ENCODE assay signal across 20 cellular contexts in the genomic region with DNA sequence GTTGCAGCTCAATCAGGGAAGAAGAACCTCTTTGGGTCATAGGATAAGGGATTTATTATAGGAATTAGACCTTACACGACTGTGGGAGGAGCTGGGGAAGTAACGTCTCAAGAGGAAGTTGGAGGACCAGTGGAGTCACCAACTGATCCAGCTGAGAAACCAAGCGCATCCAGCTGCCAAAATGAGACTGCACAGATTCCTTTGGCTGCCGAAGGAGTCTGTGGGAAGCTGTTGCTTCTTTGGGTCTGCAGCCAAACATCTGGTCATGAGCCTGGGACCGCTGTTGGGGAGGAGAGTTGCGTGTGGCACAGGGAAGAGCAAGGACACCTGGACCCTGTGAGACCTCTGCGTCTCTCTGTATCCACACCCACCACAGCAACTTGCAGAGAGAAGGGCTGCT.
"Had no signal": no experiment of that assay in that cellular context is flagged by ENCODE, and none has a peak within 500 bp of the region (broad histone marks: within the 10 kb centered on the region; RNA-seq: fewer than 3 reads in every experiment).

No MANE protein-coding gene starts in this region.

- H3K36me3 Mint-ChIP-seq: activated naive CD4-positive, alpha-beta T cell treated with anti-CD3 and anti-CD28 coated beads, Interleukin-2, amount 50 U/mL, for 24 hours; naive thymus-derived CD8-positive, alpha-beta T cell had no signal

- H3K4me3 Mint-ChIP-seq: activated CD4-positive, alpha-beta T cell treated with anti-CD3 and anti-CD28 coated beads, Interleukin-2, amount 10 ng/mL, durations not matched to agents 7 days and 5 days; activated naive CD4-positive, alpha-beta T cell treated with anti-CD3 and anti-CD28 coated beads, Interleukin-2, amount 50 U/mL, for 24 hours; central memory CD8-positive, alpha-beta T cell; naive thymus-derived CD8-positive, alpha-beta T cell had no signal

- H3K27ac Mint-ChIP-seq: activated CD4-positive, alpha-beta T cell treated with anti-CD3 and anti-CD28 coated beads, Interleukin-2, amount 10 ng/mL, durations not matched to agents 7 days and 5 days; activated naive CD4-positive, alpha-beta T cell treated with anti-CD3 and anti-CD28 coated beads, Interleukin-2, amount 50 U/mL, for 24 hours; activated T-helper 2 cell treated with anti-CD3 and anti-CD28 coated beads, Interferon-gamma antibody, Interleukin-2, Interleukin-4, amounts not matched to agents 10 μg/mL and 5 μg/mL and 100 μg/mL, durations not matched to agents 14 hours and 24 hours and 36 hours; naive thymus-derived CD8-positive, alpha-beta T cell had no signal

- DNase-seq: activated CD4-positive, alpha-beta T cell treated with anti-CD3 and anti-CD28 coated beads, Interleukin-2, amount 10 ng/mL, durations not matched to agents 7 days and 5 days; activated CD4-positive, CD25-positive, alpha-beta regulatory T cell; activated CD8-positive, alpha-beta memory T cell treated with anti-CD3 and anti-CD28 coated beads for 24 hours; amniotic stem cell; body of pancreas; cortex of kidney; effector memory CD4-positive, alpha-beta T cell; head of caudate nucleus; left colon; naive thymus-derived CD8-positive, alpha-beta T cell; occipital lobe; sigmoid colon; stimulated activated CD4-positive, alpha-beta T cell treated with anti-CD3 and anti-CD28 coated beads, Interleukin-2, amount 100 ng/mL, for 24 hours; stimulated activated CD8-positive, alpha-beta memory T cell treated with anti-CD3 and anti-CD28 coated beads, Interleukin-4, amount 100 ng/mL, for 48 hours; stimulated activated naive CD8-positive, alpha-beta T cell treated with anti-CD3 and anti-CD28 coated beads, Interleukin-15, Interleukin-2, amounts not matched to agents 100 U/mL and 50 U/mL, for 24 hours; testis; upper lobe of right lung had no signal

- H3K27me3 Mint-ChIP-seq: central memory CD8-positive, alpha-beta T cell had no signal

- H3K4me1 Mint-ChIP-seq: activated CD4-positive, alpha-beta T cell treated with anti-CD3 and anti-CD28 coated beads, Interleukin-2, amount 10 ng/mL, durations not matched to agents 7 days and 5 days; activated naive CD4-positive, alpha-beta T cell treated with anti-CD3 and anti-CD28 coated beads, Interleukin-2, amount 50 U/mL, for 24 hours; central memory CD8-positive, alpha-beta T cell; naive thymus-derived CD8-positive, alpha-beta T cell had no signal

- H3K9me3 Mint-ChIP-seq: activated CD4-positive, alpha-beta T cell treated with anti-CD3 and anti-CD28 coated beads, Interleukin-2, amount 10 ng/mL, durations not matched to agents 7 days and 5 days; activated naive CD4-positive, alpha-beta T cell treated with anti-CD3 and anti-CD28 coated beads, Interleukin-2, amount 50 U/mL, for 24 hours; activated T-helper 2 cell treated with anti-CD3 and anti-CD28 coated beads, Interferon-gamma antibody, Interleukin-2, Interleukin-4, amounts not matched to agents 10 μg/mL and 5 μg/mL and 100 μg/mL, durations not matched to agents 14 hours and 24 hours and 36 hours; central memory CD8-positive, alpha-beta T cell; naive thymus-derived CD8-positive, alpha-beta T cell had no signal
